ENCODE assay signal across 8 cellular contexts in genomic region chr5:17316973-17317459, GRCh38.
DNase-seq lines count a peak whose midpoint lies in the region; ATAC-seq, FAIRE-seq and TF ChIP-seq lines count a peak whose summit lies in the region.

No MANE protein-coding gene starts in this region.

- no peaks in the 10 kb centered on the region for H3K4me1 Mint-ChIP-seq in activated CD4-positive, alpha-beta memory T cell treated with anti-CD3 and anti-CD28 coated beads, Interleukin-2, amount 10 ng/mL, durations not matched to agents 7 days and 5 days

- WGBS in mesenchymal stem cell: 16% methylated on average over 5 of the region's 6 CpGs

- H3K27ac Mint-ChIP-seq in activated CD4-positive, alpha-beta memory T cell treated with anti-CD3 and anti-CD28 coated beads, Interleukin-2, amount 10 ng/mL, durations not matched to agents 7 days and 5 days: no peak overlapping the region

- H3K36me3 ChIP-seq in PC-3 (ENCODE audit: low read depth, low read length): no peaks in the 10 kb centered on the region
- H3K36me3 ChIP-seq in mesenchymal stem cell (ENCODE audit: control insufficient read depth in 1 of 2, insufficient read depth in 2 of 2, low read depth in 1 of 2, low read length in 2 of 2): no peaks in the 10 kb centered on the region
- H3K36me3 ChIP-seq in kidney (ENCODE audit: control insufficient read depth in 1 of 2, insufficient read depth in 2 of 2, low read length in 2 of 2): no peaks in the 10 kb centered on the region
- no peaks in the 10 kb centered on the region for H3K36me3 ChIP-seq in ascending aorta

- TF ChIP-seq CTCF in PC-3 (conservative IDR thresholded peaks at IDR 0.05; ENCODE audit: low read depth, low read length) (no peak), kidney (IDR thresholded peaks at IDR 0.05; ENCODE audit: borderline replicate concordance, extremely low read depth, insufficient read depth) (no peak), ascending aorta (IDR thresholded peaks at IDR 0.05) (no peak)

- BruUV-seq in PC-3 (replicated peaks; lab: Mats Ljungman, UMichigan): no TSS peak

- H3K4ac ChIP-seq in mesenchymal stem cell (ENCODE audit: low read depth in 1 of 2, low read length in 2 of 2): no peak overlapping the region

- ATAC-seq in GM18873 (IDR thresholded peaks at IDR 0.05; ENCODE audit: low FRiP score, unreplicated experiment) (peak; percentile 75), HG02970 (IDR thresholded peaks at IDR 0.05; ENCODE audit: low FRiP score, unreplicated experiment) (peak; percentile 57), PC-3 (peak; percentile 50)

- no peak overlapping the region for H2BK120ac ChIP-seq in mesenchymal stem cell (ENCODE audit: low read depth, low read length)

- no peak overlapping the region for H3K18ac ChIP-seq in mesenchymal stem cell (ENCODE audit: low read depth in 1 of 2, low read length in 2 of 2)

- no peaks in the 10 kb centered on the region for H3K79me1 ChIP-seq in mesenchymal stem cell (replicated peaks; ENCODE audit: low read length, poor library complexity, severe bottlenecking)

- no peaks in the 10 kb centered on the region for H3K27me3 Mint-ChIP-seq in activated CD4-positive, alpha-beta memory T cell treated with anti-CD3 and anti-CD28 coated beads, Interleukin-2, amount 10 ng/mL, durations not matched to agents 7 days and 5 days

- H3K79me2 ChIP-seq in PC-3 (ENCODE audit: low read length): no peaks in the 10 kb centered on the region

- H3K36me3 Mint-ChIP-seq in activated CD4-positive, alpha-beta memory T cell treated with anti-CD3 and anti-CD28 coated beads, Interleukin-2, amount 10 ng/mL, durations not matched to agents 7 days and 5 days (ENCODE audit: low read depth): no peaks in the 10 kb centered on the region

- intact Hi-C loops in PC-3 (cut with micrococcal nuclease) (no loop called here), kidney (cut with DNase I) (no loop called here), ascending aorta (cut with DNase I) (no loop called here)

- H3K9me3 Mint-ChIP-seq in activated CD4-positive, alpha-beta memory T cell treated with anti-CD3 and anti-CD28 coated beads, Interleukin-2, amount 10 ng/mL, durations not matched to agents 7 days and 5 days: peaks cover 7% of the 10 kb centered on the region

- no peaks in the 10 kb centered on the region for H4K20me1 ChIP-seq in PC-3 (ENCODE audit: low read length)

- H3K27me3 ChIP-seq in PC-3 (ENCODE audit: low read length): no peaks in the 10 kb centered on the region
- no peaks in the 10 kb centered on the region for H3K27me3 ChIP-seq in mesenchymal stem cell (ENCODE audit: control insufficient read depth in 1 of 2, insufficient read depth in 1 of 2, low read length in 2 of 2)
- no peaks in the 10 kb centered on the region for H3K27me3 ChIP-seq in ascending aorta

- no peak overlapping the region for H2BK15ac ChIP-seq in mesenchymal stem cell (ENCODE audit: low read depth, poor library complexity, severe bottlenecking)

- no peak for FAIRE-seq in kidney (lab: Jason Lieb, UNC)

- H3K14ac ChIP-seq in mesenchymal stem cell (ENCODE audit: low read length in 2 of 2): no peak overlapping the region

- H3F3A ChIP-seq in PC-3 (ENCODE audit: low read length, unreplicated experiment): no peaks in the 10 kb centered on the region

- no peak overlapping the region for H2BK5ac ChIP-seq in mesenchymal stem cell (ENCODE audit: low read depth, low read length, poor library complexity, severe bottlenecking)

- no peak overlapping the region for H3K4me3 Mint-ChIP-seq in activated CD4-positive, alpha-beta memory T cell treated with anti-CD3 and anti-CD28 coated beads, Interleukin-2, amount 10 ng/mL, durations not matched to agents 7 days and 5 days

- POLR2A ChIA-PET in PC-3 (lab: Charles Lee; ENCODE audit: unreplicated experiment): no interaction called here
- POLR2A ChIA-PET in activated CD4-positive, alpha-beta memory T cell treated with anti-CD3 and anti-CD28 coated beads, Interleukin-2, amount 10 ng/mL, durations not matched to agents 7 days and 5 days (lab: Charles Lee): no interaction called here

- H4K8ac ChIP-seq in mesenchymal stem cell (ENCODE audit: low read length): no peak overlapping the region

- peak; percentile 86 for DNase-seq in PC-3
- DNase-seq in mesenchymal stem cell: peak; percentile 38
- no peak for DNase-seq in activated CD4-positive, alpha-beta memory T cell treated with anti-CD3 and anti-CD28 coated beads, Interleukin-2, amount 10 ng/mL, durations not matched to agents 7 days and 5 days
- DNase-seq in kidney: no peak
- no peak for DNase-seq in ascending aorta (ENCODE audit: low spot score in 2 of 2)
- DNase-seq in NCI-H1105 treated with DMSO at 0.1 percent for 48 hours (lab: John Stamatoyannopoulos, UW): no peak

- H4K91ac ChIP-seq in mesenchymal stem cell (ENCODE audit: low read length): no peak overlapping the region

- H3K9ac ChIP-seq in PC-3 (ENCODE audit: low read length): no peak overlapping the region
- H3K9ac ChIP-seq in mesenchymal stem cell (ENCODE audit: low read length): no peak overlapping the region
- no peak overlapping the region for H3K9ac ChIP-seq in kidney (ENCODE audit: low read length in 2 of 2)

- H3K27ac ChIP-seq in PC-3 (ENCODE audit: low read length) (peak overlapping the region; percentile 29), mesenchymal stem cell (ENCODE audit: low read length, poor library complexity, severe bottlenecking) (peak overlapping the region; percentile 33), kidney (ENCODE audit: low read depth in 2 of 2, low read length in 2 of 2) (no peak overlapping the region), ascending aorta (no peak overlapping the region)

- H3K4me2 ChIP-seq in PC-3 (ENCODE audit: low read length) (peak overlapping the region; percentile 58), mesenchymal stem cell (ENCODE audit: low read length, poor library complexity, severe bottlenecking) (no peak overlapping the region)

- H3K9me3 ChIP-seq in PC-3 (ENCODE audit: low read length) (no peaks in the 10 kb centered on the region), mesenchymal stem cell (ENCODE audit: control insufficient read depth, low read length) (no peaks in the 10 kb centered on the region), kidney (ENCODE audit: control insufficient read depth in 1 of 2, low read length in 2 of 2) (no peaks in the 10 kb centered on the region), ascending aorta (no peaks in the 10 kb centered on the region)

- H3K4me1 ChIP-seq in PC-3 (ENCODE audit: insufficient read depth, low read length) (peaks cover 41% of the 10 kb centered on the region), mesenchymal stem cell (ENCODE audit: control insufficient read depth, insufficient read depth, low read depth, low read length) (peaks cover 5% of the 10 kb centered on the region), kidney (ENCODE audit: control insufficient read depth in 1 of 2, insufficient read depth in 1 of 2, low read depth in 1 of 2, low read length in 2 of 2) (no peaks in the 10 kb centered on the region), ascending aorta (no peaks in the 10 kb centered on the region)

- H2BK12ac ChIP-seq in mesenchymal stem cell (ENCODE audit: low read length in 2 of 2): peak overlapping the region; percentile 33 to 79

- no peak overlapping the region for H2AK5ac ChIP-seq in mesenchymal stem cell (ENCODE audit: low read length, severe bottlenecking)

- CTCF ChIA-PET in PC-3 (lab: Charles Lee): no interaction called here
- CTCF ChIA-PET in activated CD4-positive, alpha-beta memory T cell treated with anti-CD3 and anti-CD28 coated beads, Interleukin-2, amount 10 ng/mL, durations not matched to agents 7 days and 5 days (lab: Charles Lee): no interaction called here

- no peaks in the 10 kb centered on the region for H3K9me2 ChIP-seq in PC-3 (replicated peaks; ENCODE audit: low read length)

- H2AFZ ChIP-seq in PC-3 (ENCODE audit: low read length): peak overlapping the region; percentile 18; the same call in 1 of the 2 replicates
- no peak overlapping the region for H2AFZ ChIP-seq in mesenchymal stem cell (ENCODE audit: low read depth, low read length)

- H3K23ac ChIP-seq in mesenchymal stem cell (ENCODE audit: low read length in 2 of 2): no peak overlapping the region

- H3K4me3 ChIP-seq in PC-3 (ENCODE audit: low read length) (peak overlapping the region; percentile 7; the same call in 1 of the 2 replicates), mesenchymal stem cell (ENCODE audit: insufficient read depth in 1 of 2, low read depth in 1 of 2, low read length in 2 of 2) (no peak overlapping the region), kidney (ENCODE audit: low read length in 2 of 2) (no peak overlapping the region), ascending aorta (no peak overlapping the region)

Comparison
In these comparisons a context has a peak if more than half of its experiments do, and no peak if none do; other contexts are left out.
1. DNase-seq: peak in PC-3 (single experiment) and mesenchymal stem cell (single experiment); none in activated CD4-positive, alpha-beta memory T cell treated with anti-CD3 and anti-CD28 coated beads, Interleukin-2, amount 10 ng/mL, durations not matched to agents 7 days and 5 days (single experiment), kidney (single experiment), ascending aorta (0 of 2) and NCI-H1105 treated with DMSO at 0.1 percent for 48 hours (single experiment).
2. H3K27ac ChIP-seq: peak in PC-3 (single experiment) and mesenchymal stem cell (single experiment); none in kidney (0 of 2) and ascending aorta (0 of 2).
3. Peak in every context shown above with its lines, with median percentiles within 50 percentile points of each other: ATAC-seq.